Comparison of ENCODE assay signal across 9 cellular contexts in the genomic region with DNA sequence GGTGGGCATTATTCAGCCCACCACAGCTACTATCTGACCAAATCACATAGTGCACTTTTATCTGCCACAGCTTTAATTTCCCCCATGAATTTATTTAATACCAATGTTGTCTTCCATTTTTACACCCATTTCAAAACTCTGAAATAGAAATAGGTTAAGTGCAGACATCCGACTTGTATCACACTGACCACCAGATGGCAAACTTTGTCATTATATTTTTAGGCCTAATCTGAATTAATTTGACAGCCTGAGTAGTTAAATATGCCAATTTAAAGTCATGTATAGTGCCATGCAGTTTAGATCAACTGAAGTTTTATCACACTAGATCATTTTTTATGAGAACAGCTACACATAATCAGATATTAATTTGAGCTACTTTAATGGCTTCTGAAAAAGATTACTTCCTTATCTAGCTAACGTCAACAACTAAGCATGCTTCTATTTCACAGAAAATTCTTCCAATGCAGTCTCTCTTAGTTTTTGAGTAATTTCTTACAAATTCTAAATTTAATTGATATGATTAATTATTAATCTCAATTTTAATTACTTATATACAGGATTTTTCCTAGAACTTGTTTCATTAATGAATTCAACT.
DNase-seq lines count a peak whose midpoint lies in the region; ATAC-seq, FAIRE-seq and TF ChIP-seq lines count a peak whose summit lies in the region.
"Had no signal": no experiment of that assay in that cellular context is flagged by ENCODE, and none has a peak within 500 bp of the region (broad histone marks: within the 10 kb centered on the region; RNA-seq: fewer than 3 reads in every experiment).

No MANE protein-coding gene starts in this region.

- H3K4me3 Mint-ChIP-seq in activated CD4-positive, alpha-beta T cell treated with anti-CD3 and anti-CD28 coated beads for 36 hours: no peak overlapping the region
- H3K4me3 Mint-ChIP-seq: B cell had no signal

- no peak for TF ChIP-seq POLR2A in prostate gland (IDR thresholded peaks at IDR 0.05)

- DNase-seq in DMS 273 (lab: John Stamatoyannopoulos, UW; ENCODE audit: unreplicated experiment): peak; percentile 56
- no peak for DNase-seq in DMS 273 treated with DMSO at 0.1 percent for 48 hours (lab: John Stamatoyannopoulos, UW)
- peak; percentile 7 for DNase-seq in NCI-H1105 (lab: John Stamatoyannopoulos, UW)
- DNase-seq in dorsolateral prefrontal cortex: no peak
- DNase-seq in prostate gland (ENCODE audit: low spot score): no peak
- DNase-seq in GM19239 (ENCODE audit: insufficient read length, low spot score): no peak
- DNase-seq in activated CD4-positive, alpha-beta T cell treated with anti-CD3 and anti-CD28 coated beads for 36 hours: no peak

- ATAC-seq in activated CD4-positive, alpha-beta T cell treated with anti-CD3 and anti-CD28 coated beads for 36 hours: no peak
- no peak for ATAC-seq in HG03521 (IDR thresholded peaks at IDR 0.05; ENCODE audit: unreplicated experiment)

- no peak for FAIRE-seq in GM19239 (lab: Jason Lieb, UNC)

- POLR2A ChIA-PET in activated CD4-positive, alpha-beta T cell treated with anti-CD3 and anti-CD28 coated beads for 36 hours (lab: Charles Lee): no interaction called here

- H3K27ac Mint-ChIP-seq in activated CD4-positive, alpha-beta T cell treated with anti-CD3 and anti-CD28 coated beads for 36 hours: no peak overlapping the region
- H3K27ac Mint-ChIP-seq: B cell had no signal

- CTCF ChIA-PET in activated CD4-positive, alpha-beta T cell treated with anti-CD3 and anti-CD28 coated beads for 36 hours (lab: Charles Lee): interaction anchor here (0.7 to 3.0 kb wide), 4 partner anchors 333 to 750 kb away, joined by 3 to 11 read pairs (median 6); no protein-coding TSS in a partner anchor

- H3K4me1 Mint-ChIP-seq in activated CD4-positive, alpha-beta T cell treated with anti-CD3 and anti-CD28 coated beads for 36 hours: no peaks in the 10 kb centered on the region
- H3K4me1 Mint-ChIP-seq: B cell had no signal

- no peaks in the 10 kb centered on the region for H3K27me3 Mint-ChIP-seq in activated CD4-positive, alpha-beta T cell treated with anti-CD3 and anti-CD28 coated beads for 36 hours
- H3K27me3 Mint-ChIP-seq: B cell had no signal

- H3K36me3 ChIP-seq in prostate gland: no peaks in the 10 kb centered on the region

- no peak overlapping the region for H3K27ac ChIP-seq in dorsolateral prefrontal cortex
- H3K27ac ChIP-seq in prostate gland: no peak overlapping the region

- H3K4me1 ChIP-seq in prostate gland (replicated peaks): no peaks in the 10 kb centered on the region

- intact Hi-C loops in dorsolateral prefrontal cortex (cut with DNase I) (loop anchor here (5.0 to 10.0 kb wide), 2 partner anchors 581 to 678 kb away; no protein-coding TSS in a partner anchor), prostate gland (cut with DNase I) (no loop called here)
- intact Hi-C loops in activated CD4-positive, alpha-beta T cell treated with anti-CD3 and anti-CD28 coated beads for 36 hours (cut with DNase I, micrococcal nuclease): loop anchor here (1.0 to 5.0 kb wide), 3 partner anchors 581 to 680 kb away; no protein-coding TSS in a partner anchor

- no peak overlapping the region for H3K4me3 ChIP-seq in dorsolateral prefrontal cortex
- no peak overlapping the region for H3K4me3 ChIP-seq in prostate gland

- H3K9me3 ChIP-seq in prostate gland: no peaks in the 10 kb centered on the region

- 43% methylated on average over 2 of the region's 2 CpGs for WGBS in prostate gland

- H3K36me3 Mint-ChIP-seq in activated CD4-positive, alpha-beta T cell treated with anti-CD3 and anti-CD28 coated beads for 36 hours (ENCODE audit: low read depth): no peaks in the 10 kb centered on the region

- TF ChIP-seq CTCF in dorsolateral prefrontal cortex (IDR thresholded peaks at IDR 0.05 in 54 of 56, conservative IDR thresholded peaks at IDR 0.05 in 2 of 56; ENCODE audit: low read depth in 1 of 56, partially characterized antibody in 56 of 56) (peak in 55 of 56 donors; percentile 32 to 76 (median 61)), prostate gland (IDR thresholded peaks at IDR 0.05) (peak in 3 of 4 experiments; percentile 7 to 38 (median 36))

- H3K9me3 Mint-ChIP-seq in activated CD4-positive, alpha-beta T cell treated with anti-CD3 and anti-CD28 coated beads for 36 hours (ENCODE audit: low read depth): no peaks in the 10 kb centered on the region

- H3K27me3 ChIP-seq in dorsolateral prefrontal cortex (no peaks in the 10 kb centered on the region), prostate gland (replicated peaks; ENCODE audit: insufficient read depth) (no peaks in the 10 kb centered on the region)

Comparison
In these comparisons a context has a peak if more than half of its experiments do, and no peak if none do; other contexts are left out.
1. DNase-seq: peak in DMS 273 (single experiment) and NCI-H1105 (single experiment); none in DMS 273 treated with DMSO at 0.1 percent for 48 hours (single experiment), dorsolateral prefrontal cortex (0 of 10), prostate gland (single experiment), GM19239 (single experiment) and activated CD4-positive, alpha-beta T cell treated with anti-CD3 and anti-CD28 coated beads for 36 hours (single experiment).